24 cellular contexts compared by ENCODE assay signal in genomic region chr16:48745541-48745940, GRCh38.
"Had no signal": no experiment of that assay in that cellular context is flagged by ENCODE, and none has a peak within 500 bp of the region (broad histone marks: within the 10 kb centered on the region; RNA-seq: fewer than 3 reads in every experiment).

No MANE protein-coding gene starts in this region.

- H3K4me3 Mint-ChIP-seq: dendritic cell treated with granulocyte-macrophage colony-stimulating factor and Interleukin-4, amounts not matched to agents 40 ng/mL and 50 ng/mL, for 4 days; effector memory CD8-positive, alpha-beta T cell; endodermal cell; mesothelial cell of epicardium; naive B cell had no signal

- H3K4me1 Mint-ChIP-seq: endodermal cell, mesothelial cell of epicardium, naive B cell had no signal

- H3K27ac ChIP-seq: colonic mucosa, epithelial cell of prostate, esophagus squamous epithelium, gastrocnemius medialis, heart right ventricle, left lung, lower lobe of right lung had no signal

- H3K4me1 ChIP-seq: colonic mucosa, esophagus squamous epithelium, gastrocnemius medialis, heart right ventricle, left lung, lower lobe of right lung had no signal

- H3K9me3 ChIP-seq: colonic mucosa, gastrocnemius medialis, mucosa of descending colon had no signal

- H3K4me3 ChIP-seq: colonic mucosa, esophagus squamous epithelium, gastrocnemius medialis, heart right ventricle, left lung, lower lobe of right lung, mucosa of descending colon had no signal

- H3K27ac Mint-ChIP-seq: dendritic cell treated with granulocyte-macrophage colony-stimulating factor and Interleukin-4, amounts not matched to agents 40 ng/mL and 50 ng/mL, for 4 days; effector memory CD8-positive, alpha-beta T cell; endodermal cell; mesothelial cell of epicardium; naive B cell had no signal

- H3K27me3 ChIP-seq: colonic mucosa, esophagus squamous epithelium, gastrocnemius medialis, heart right ventricle, left lung had no signal

- H3K36me3 Mint-ChIP-seq: mesothelial cell of epicardium, naive B cell had no signal

- H3K27me3 Mint-ChIP-seq: dendritic cell treated with granulocyte-macrophage colony-stimulating factor and Interleukin-4, amounts not matched to agents 40 ng/mL and 50 ng/mL, for 4 days; naive B cell had no signal

- H3K36me3 ChIP-seq: colonic mucosa, esophagus squamous epithelium, gastrocnemius medialis, heart right ventricle, left lung, lower lobe of right lung had no signal

- DNase-seq: colonic mucosa; cortex of kidney; effector CD8-positive, alpha-beta T cell; effector memory CD8-positive, alpha-beta T cell; endodermal cell; erythroblast; esophagus squamous epithelium; foreskin fibroblast; foreskin melanocyte; gastrocnemius medialis; glutamatergic neuron; head of caudate nucleus; heart right ventricle; hippocampal formation; left cardiac atrium; left lung; left ventricle myocardium superior; lower lobe of right lung; mesenchymal stem cell; mucosa of descending colon; naive B cell had no signal
